Comparison of ENCODE assay signal across 10 cellular contexts in the genomic region with DNA sequence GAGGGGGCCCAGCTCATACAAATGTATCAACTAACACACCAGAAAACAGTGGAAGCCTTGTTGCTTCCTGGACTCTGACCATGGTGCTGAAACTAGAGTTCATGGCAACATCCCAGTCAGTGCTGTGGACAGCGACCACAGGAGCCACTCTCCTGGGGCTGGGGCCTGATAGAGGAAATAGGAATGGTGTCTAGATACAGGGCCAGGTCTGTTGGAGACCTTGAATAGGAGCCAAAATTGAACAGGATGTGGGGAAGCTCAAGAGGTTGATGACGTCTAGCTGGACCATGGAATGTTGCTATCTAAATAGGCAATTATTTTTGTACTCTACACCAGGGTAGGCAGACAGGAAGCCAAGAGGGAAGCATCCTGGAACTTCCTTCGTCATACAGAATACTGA. TPM values are rescaled to one million over a fixed set of nuclear protein-coding genes. Genes with fewer than 3 reads are reported as not detected.
DNase-seq lines count a peak whose midpoint lies in the region; ATAC-seq and TF ChIP-seq lines count a peak whose summit lies in the region.
"Had no signal": no experiment of that assay in that cellular context is flagged by ENCODE, and none has a peak within 500 bp of the region (broad histone marks: within the 10 kb centered on the region; RNA-seq: fewer than 3 reads in every experiment).

No MANE protein-coding gene starts in this region.

- H3K27ac ChIP-seq in uterus, result no peak overlapping the region
- H3K27ac ChIP-seq: neutrophil, VCaP had no signal

- peaks cover 18% of the 10 kb centered on the region for H3K27me3 Mint-ChIP-seq in activated CD8-positive, alpha-beta T cell treated with anti-CD3 and anti-CD28 coated beads for 36 hours

- no peaks in the 10 kb centered on the region for H3K4me1 ChIP-seq in uterus

- no peaks in the 10 kb centered on the region for H3K9me3 Mint-ChIP-seq in activated CD8-positive, alpha-beta T cell treated with anti-CD3 and anti-CD28 coated beads for 36 hours

- no peaks in the 10 kb centered on the region for H3K27me3 ChIP-seq in uterus

- no peaks in the 10 kb centered on the region for H3K9me3 ChIP-seq in uterus
- H3K9me3 ChIP-seq: neutrophil had no signal

- POLR2A ChIA-PET in activated CD8-positive, alpha-beta T cell treated with anti-CD3 and anti-CD28 coated beads for 36 hours (lab: Charles Lee), result no interaction called here

- DNase-seq in SIG-M5 treated with dmso at 0.1 percent for 504 hours (lab: John Stamatoyannopoulos, UW; ENCODE audit: unreplicated experiment) (peak; percentile 73), SIG-M5 (lab: John Stamatoyannopoulos, UW) (no peak), NB4 (ENCODE audit: low read depth) (peak; percentile 72), myocyte (ENCODE audit: low read depth) (peak; percentile 66), uterus (no peak), NCI-H2227 (lab: John Stamatoyannopoulos, UW; ENCODE audit: unreplicated experiment) (no peak)
- DNase-seq in activated CD8-positive, alpha-beta T cell treated with anti-CD3 and anti-CD28 coated beads for 36 hours, result peak; percentile 19

- ATAC-seq in activated CD8-positive, alpha-beta T cell treated with anti-CD3 and anti-CD28 coated beads for 36 hours, result no peak
- ATAC-seq in GM19351 (IDR thresholded peaks at IDR 0.05; ENCODE audit: unreplicated experiment), result no peak

- CTCF ChIA-PET in activated CD8-positive, alpha-beta T cell treated with anti-CD3 and anti-CD28 coated beads for 36 hours (lab: Charles Lee), result interaction anchor here (1.5 kb wide), 1 partner anchor 31 kb away, joined by 4 read pairs; no protein-coding TSS in a partner anchor

- no peaks in the 10 kb centered on the region for H3K36me3 Mint-ChIP-seq in activated CD8-positive, alpha-beta T cell treated with anti-CD3 and anti-CD28 coated beads for 36 hours (ENCODE audit: low read depth)

- no peak overlapping the region for H3K4me3 Mint-ChIP-seq in activated CD8-positive, alpha-beta T cell treated with anti-CD3 and anti-CD28 coated beads for 36 hours

- no peaks in the 10 kb centered on the region for H3K36me3 ChIP-seq in uterus
- H3K36me3 ChIP-seq: neutrophil had no signal

- H3K4me1 Mint-ChIP-seq in activated CD8-positive, alpha-beta T cell treated with anti-CD3 and anti-CD28 coated beads for 36 hours (ENCODE audit: low read depth), result no peaks in the 10 kb centered on the region

- intact Hi-C loops in activated CD8-positive, alpha-beta T cell treated with anti-CD3 and anti-CD28 coated beads for 36 hours (cut with micrococcal nuclease), result no loop called here
- intact Hi-C loops in uterus (cut with DNase I; ENCODE audit: low total_unique reads), result no loop called here

- no peak overlapping the region for H3K4me3 ChIP-seq in NB4 (ENCODE audit: low read depth, low read length)
- H3K4me3 ChIP-seq in uterus, result no peak overlapping the region

- TF ChIP-seq CTCF in NB4 (IDR thresholded peaks at IDR 0.05; ENCODE audit: low read depth, low read length) (no peak), uterus (IDR thresholded peaks at IDR 0.05) (no peak)
- no peak for TF ChIP-seq CTCF in activated CD8-positive, alpha-beta T cell treated with anti-CD3 and anti-CD28 coated beads for 36 hours (IDR thresholded peaks at IDR 0.05)

- no peak overlapping the region for H3K27ac Mint-ChIP-seq in activated CD8-positive, alpha-beta T cell treated with anti-CD3 and anti-CD28 coated beads for 36 hours

- TF ChIP-seq POLR2A in NB4 (IDR thresholded peaks at IDR 0.05; ENCODE audit: extremely low read depth, insufficient read length), result no peak
- no peak for TF ChIP-seq POLR2A in uterus (IDR thresholded peaks at IDR 0.05)

RNA-seq across cellular contexts. Expression of a gene that starts 21.8 kb away (rescaled TPM):
- not detected for total RNA-seq in activated CD8-positive, alpha-beta T cell treated with anti-CD3 and anti-CD28 coated beads for 36 hours
- not detected in 2 replicates for total RNA-seq in myocyte
- polyA plus RNA-seq in myocyte (2012), result not detected
- total RNA-seq in uterus, result 1 to 10 TPM in 1 of 4 donors, under 1 TPM in 1, not detected in 2; 0.48 to 1.5 TPM

RNA-seq across cellular contexts. Expression of a gene that starts 39.7 kb away (rescaled TPM):
- total RNA-seq in activated CD8-positive, alpha-beta T cell treated with anti-CD3 and anti-CD28 coated beads for 36 hours, result not detected
- total RNA-seq in myocyte (not detected in 2 replicates), uterus (not detected)
- polyA plus RNA-seq in myocyte (2012), result not detected

RNA-seq across cellular contexts. Expression of a gene that starts 53.8 kb away (rescaled TPM):
- total RNA-seq in activated CD8-positive, alpha-beta T cell treated with anti-CD3 and anti-CD28 coated beads for 36 hours, result not detected
- total RNA-seq in myocyte (not detected in 2 replicates), uterus (not detected)
- not detected for polyA plus RNA-seq in myocyte (2012)

RNA-seq across cellular contexts. Expression of a gene that starts 54.3 kb away (rescaled TPM):
- 1 to 10 TPM; 1.2 to 1.6 TPM for total RNA-seq in activated CD8-positive, alpha-beta T cell treated with anti-CD3 and anti-CD28 coated beads for 36 hours
- total RNA-seq in myocyte (not detected in 2 replicates), uterus (1 to 10 TPM in 2 of 4 donors, not detected in 2; 1.2 to 3.9 TPM)
- polyA plus RNA-seq in myocyte (2012), result not detected

Comparison
In these comparisons a context has a peak if more than half of its experiments do, and no peak if none do; other contexts are left out.
1. DNase-seq: peak in SIG-M5 treated with dmso at 0.1 percent for 504 hours (single experiment), NB4 (single experiment), activated CD8-positive, alpha-beta T cell treated with anti-CD3 and anti-CD28 coated beads for 36 hours (single experiment) and myocyte (single experiment); none in SIG-M5 (single experiment), uterus (0 of 2) and NCI-H2227 (single experiment).